ENCODE assay signal across 22 cellular contexts in genomic region chrX:95823796-95824195, GRCh38.
DNase-seq lines count a peak whose midpoint lies in the region; ATAC-seq, FAIRE-seq and TF ChIP-seq lines count a peak whose summit lies in the region.
"Had no signal": no experiment of that assay in that cellular context is flagged by ENCODE, and none has a peak within 500 bp of the region (broad histone marks: within the 10 kb centered on the region; RNA-seq: fewer than 3 reads in every experiment).

No MANE protein-coding gene starts in this region.

- no peaks in the 10 kb centered on the region for H3K36me3 Mint-ChIP-seq in type B pancreatic cell
- H3K36me3 Mint-ChIP-seq: CD4-positive, CD25-positive, alpha-beta regulatory T cell had no signal

- no peaks in the 10 kb centered on the region for H3K4me1 Mint-ChIP-seq in type B pancreatic cell (ENCODE audit: unreplicated experiment)
- H3K4me1 Mint-ChIP-seq: CD4-positive, CD25-positive, alpha-beta regulatory T cell had no signal

- H3K4me1 ChIP-seq in right lobe of liver, result no peaks in the 10 kb centered on the region
- no peaks in the 10 kb centered on the region for H3K4me1 ChIP-seq in HepG2 (ENCODE audit: insufficient read depth, low read length)
- H3K4me1 ChIP-seq: SJCRH30 had no signal

- no peak overlapping the region for H2AFZ ChIP-seq in HepG2 (ENCODE audit: low read length)

- TF ChIP-seq POLR2A in right lobe of liver (IDR thresholded peaks at IDR 0.05) (no peak), HepG2 (IDR thresholded peaks at IDR 0.05; ENCODE audit: insufficient read depth in 1 of 2, low read depth in 2 of 2, low read length in 2 of 2) (no peak)

- DNase-seq in right lobe of liver (no peak), HepG2 (ENCODE audit: low spot score) (no peak), RKO (ENCODE audit: low spot score) (peak; percentile 5), fibroblast of mammary gland (ENCODE audit: low read depth) (no peak), type B pancreatic cell (ENCODE audit: extremely low spot score, unreplicated experiment) (no peak), SKM-1 treated with dmso at 0.1 percent for 144 hours (lab: John Stamatoyannopoulos, UW; ENCODE audit: unreplicated experiment) (no peak), caudate nucleus (lab: John Stamatoyannopoulos, UW) (no peak), COLO668 (lab: John Stamatoyannopoulos, UW; ENCODE audit: unreplicated experiment) (no peak)
- DNase-seq: ACHN; CD4-positive, CD25-positive, alpha-beta regulatory T cell; DND-41; MV-4-11; NCI-H1417; NCI-H187 treated with DMSO at 0.1 percent for 48 hours; NCI-H446; NCI-H69; NK-92 treated with Interleukin-12 subunit alpha and Interleukin-12 subunit beta, amount 100 ng/mL, for 24 hours; RPMI8226; SJCRH30 had no signal

- no peak overlapping the region for H3K4me2 ChIP-seq in HepG2 (ENCODE audit: low read depth, low read length)

- no peak for FAIRE-seq in HepG2 (lab: Jason Lieb, UNC)
- FAIRE-seq: G401.6, GM12878, HTR-8/SVneo had no signal

- H3K36me3 ChIP-seq in right lobe of liver (no peaks in the 10 kb centered on the region), HepG2 (replicated peaks in 1 of 2; ENCODE audit: control insufficient read depth in 1 of 2, insufficient read depth in 2 of 2, low read length in 2 of 2) (no peaks in the 10 kb centered on the region)
- H3K36me3 ChIP-seq: SJCRH30 had no signal

- no peaks in the 10 kb centered on the region for H3K9me3 Mint-ChIP-seq in type B pancreatic cell

- no peak for ATAC-seq in right lobe of liver
- no peak for ATAC-seq in HepG2
- ATAC-seq: GM12878 had no signal

- BruUV-seq in HepG2 (replicated peaks; lab: Mats Ljungman, UMichigan), result no TSS peak

- TF ChIP-seq CTCF in right lobe of liver (IDR thresholded peaks at IDR 0.05), result peak in 3 of 4 donors; percentile 16 to 26 (median 23)
- TF ChIP-seq CTCF in HepG2 (CRISPR knock-in tag; IDR thresholded peaks at IDR 0.05), result no peak
- TF ChIP-seq CTCF in fibroblast of mammary gland (conservative IDR thresholded peaks at IDR 0.05; ENCODE audit: control insufficient read depth, insufficient read depth, low read depth, low read length), result peak; percentile 25
- peak; percentile 68 for TF ChIP-seq CTCF in type B pancreatic cell (conservative IDR thresholded peaks at IDR 0.05)

- no peak for TF ChIP-seq RAD21 in HepG2 (CRISPR knock-in tag; IDR thresholded peaks at IDR 0.05)

- CTCF ChIA-PET in HepG2 (lab: Yijun Ruan, JAX; ENCODE audit: low intra/inter-chr PET ratio, low total read pairs), result no interaction called here

- no peaks in the 10 kb centered on the region for H4K20me1 ChIP-seq in HepG2 (ENCODE audit: insufficient read depth, low read length)

- POLR2A ChIA-PET in HepG2 (lab: Yijun Ruan, JAX), result no interaction called here

- no peaks in the 10 kb centered on the region for H3K9me3 ChIP-seq in right lobe of liver
- no peaks in the 10 kb centered on the region for H3K9me3 ChIP-seq in HepG2 (ENCODE audit: low read length)
- H3K9me3 ChIP-seq: SJCRH30 had no signal

- no peak overlapping the region for H3K9ac ChIP-seq in HepG2 (ENCODE audit: insufficient read depth, low read depth, low read length)

- H3K4me3 ChIP-seq in right lobe of liver (no peak overlapping the region), HepG2 (replicated peaks in 1 of 3; ENCODE audit: insufficient read depth in 1 of 3, low read depth in 2 of 3, low read length in 3 of 3) (no peak overlapping the region), fibroblast of mammary gland (ENCODE audit: control insufficient read depth, low read depth, low read length) (no peak overlapping the region)
- H3K4me3 ChIP-seq: GM12878, SJCRH30 had no signal

- H3K79me2 ChIP-seq in HepG2 (ENCODE audit: insufficient read depth, low read length), result no peaks in the 10 kb centered on the region

- H3K27me3 ChIP-seq in right lobe of liver (peaks cover 0 to 3% of the 10 kb centered on the region in 2 donors), HepG2 (ENCODE audit: control insufficient read depth in 1 of 2, insufficient read depth in 2 of 2, low read length in 2 of 2) (no peaks in the 10 kb centered on the region)
- H3K27me3 ChIP-seq: SJCRH30 had no signal

- intact Hi-C loops in right lobe of liver (cut with DNase I) (no loop called here), HepG2 (cut with micrococcal nuclease; ENCODE audit: unreplicated experiment) (no loop called here)

- WGBS in right lobe of liver (ENCODE audit: insufficient coverage, low coverage, low lambda C conversion rate, missing lambda C conversion rate), result 70% methylated on average over 1 of the region's 1 CpG
- 0% methylated on average over 1 of the region's 1 CpG for WGBS in HepG2 (ENCODE audit: low lambda C conversion rate)

- H3K27ac Mint-ChIP-seq in type B pancreatic cell, result no peak overlapping the region
- H3K27ac Mint-ChIP-seq: CD4-positive, CD25-positive, alpha-beta regulatory T cell had no signal

- H3K27ac ChIP-seq in right lobe of liver (no peak overlapping the region), HepG2 (ENCODE audit: extremely low read length, insufficient read depth, low read length) (no peak overlapping the region), caudate nucleus (ENCODE audit: low read depth, low read length) (no peak overlapping the region)
- H3K27ac ChIP-seq: SJCRH30 had no signal

- in situ Hi-C loops in HepG2 (cut with HindIII; ENCODE audit: extremely low pct_ligation_motif_present, low pct_unique_long_range_greater_than_20kb), result no loop called here

- H3K27me3 Mint-ChIP-seq in type B pancreatic cell, result no peaks in the 10 kb centered on the region
- H3K27me3 Mint-ChIP-seq: CD4-positive, CD25-positive, alpha-beta regulatory T cell had no signal

- TF ChIP-seq EP300 in HepG2 (IDR thresholded peaks at IDR 0.05; ENCODE audit: low read depth in 2 of 2, low read length in 2 of 2) (no peak), HepG2 (CRISPR knock-in tag; IDR thresholded peaks at IDR 0.05; ENCODE audit: borderline replicate concordance) (no peak)

- H3K4me3 Mint-ChIP-seq in type B pancreatic cell, result no peak overlapping the region
- H3K4me3 Mint-ChIP-seq: CD4-positive, CD25-positive, alpha-beta regulatory T cell had no signal

TF ChIP-seq in HepG2, 621 proteins besides CTCF, POLR2A, EP300 and RAD21 (continues in another document):
- TF ChIP-seq, protein P1, sequence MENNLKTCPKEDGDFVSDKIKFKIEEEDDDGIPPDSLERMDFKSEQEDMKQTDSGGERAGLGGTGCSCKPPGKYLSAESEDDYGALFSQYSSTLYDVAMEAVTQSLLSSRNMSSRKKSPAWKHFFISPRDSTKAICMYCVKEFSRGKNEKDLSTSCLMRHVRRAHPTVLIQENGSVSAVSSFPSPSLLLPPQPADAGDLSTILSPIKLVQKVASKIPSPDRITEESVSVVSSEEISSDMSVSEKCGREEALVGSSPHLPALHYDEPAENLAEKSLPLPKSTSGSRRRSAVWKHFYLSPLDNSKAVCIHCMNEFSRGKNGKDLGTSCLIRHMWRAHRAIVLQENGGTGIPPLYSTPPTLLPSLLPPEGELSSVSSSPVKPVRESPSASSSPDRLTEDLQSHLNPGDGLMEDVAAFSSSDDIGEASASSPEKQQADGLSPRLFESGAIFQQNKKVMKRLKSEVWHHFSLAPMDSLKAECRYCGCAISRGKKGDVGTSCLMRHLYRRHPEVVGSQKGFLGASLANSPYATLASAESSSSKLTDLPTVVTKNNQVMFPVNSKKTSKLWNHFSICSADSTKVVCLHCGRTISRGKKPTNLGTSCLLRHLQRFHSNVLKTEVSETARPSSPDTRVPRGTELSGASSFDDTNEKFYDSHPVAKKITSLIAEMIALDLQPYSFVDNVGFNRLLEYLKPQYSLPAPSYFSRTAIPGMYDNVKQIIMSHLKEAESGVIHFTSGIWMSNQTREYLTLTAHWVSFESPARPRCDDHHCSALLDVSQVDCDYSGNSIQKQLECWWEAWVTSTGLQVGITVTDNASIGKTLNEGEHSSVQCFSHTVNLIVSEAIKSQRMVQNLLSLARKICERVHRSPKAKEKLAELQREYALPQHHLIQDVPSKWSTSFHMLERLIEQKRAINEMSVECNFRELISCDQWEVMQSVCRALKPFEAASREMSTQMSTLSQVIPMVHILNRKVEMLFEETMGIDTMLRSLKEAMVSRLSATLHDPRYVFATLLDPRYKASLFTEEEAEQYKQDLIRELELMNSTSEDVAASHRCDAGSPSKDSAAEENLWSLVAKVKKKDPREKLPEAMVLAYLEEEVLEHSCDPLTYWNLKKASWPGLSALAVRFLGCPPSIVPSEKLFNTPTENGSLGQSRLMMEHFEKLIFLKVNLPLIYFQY (CRISPR knock-in tag; IDR thresholded peaks at IDR 0.05; ENCODE audit: borderline replicate concordance), result no peak
- no peak for TF ChIP-seq TCF7 (IDR thresholded peaks at IDR 0.05; ENCODE audit: low read depth)
- no peak for TF ChIP-seq GLMP (CRISPR knock-in tag; IDR thresholded peaks at IDR 0.05; ENCODE audit: borderline replicate concordance)
- TF ChIP-seq ATF7 (IDR thresholded peaks at IDR 0.05), result no peak
- TF ChIP-seq ATF7 (CRISPR knock-in tag; IDR thresholded peaks at IDR 0.05), result no peak
- no peak for TF ChIP-seq PHF8 (CRISPR knock-in tag; IDR thresholded peaks at IDR 0.05)
